Comparison of ENCODE assay signal across 2 cellular contexts in genomic region chr20:52564594-52564993, GRCh38.
TF ChIP-seq lines count a peak whose summit lies in the region.

No MANE protein-coding gene starts in this region.

TF ChIP-seq in SK-N-SH treated with all-trans-retinoic acid at 6 μM for 48 hours, 23 proteins besides CTCF, POLR2A, EP300 and RAD21:
- TF ChIP-seq TSHZ2 (CRISPR knock-in tag; IDR thresholded peaks at IDR 0.05), result no peak
- TF ChIP-seq ZNF8 (CRISPR knock-in tag; IDR thresholded peaks at IDR 0.05), result no peak
- TF ChIP-seq TCF4 (CRISPR knock-in tag; IDR thresholded peaks at IDR 0.05; ENCODE audit: borderline replicate concordance), result no peak
- TF ChIP-seq ZC3H10 (CRISPR knock-in tag; IDR thresholded peaks at IDR 0.05), result no peak
- TF ChIP-seq TOX (CRISPR knock-in tag; IDR thresholded peaks at IDR 0.05; ENCODE audit: borderline replicate concordance), result no peak
- TF ChIP-seq SNAI2 (CRISPR knock-in tag; IDR thresholded peaks at IDR 0.05), result no peak
- TF ChIP-seq ZFP3 (CRISPR knock-in tag; IDR thresholded peaks at IDR 0.05), result no peak
- no peak for TF ChIP-seq ZNF565 (CRISPR knock-in tag; conservative IDR thresholded peaks at IDR 0.05; ENCODE audit: low read depth)
- TF ChIP-seq POU6F1 (CRISPR knock-in tag; IDR thresholded peaks at IDR 0.05; ENCODE audit: borderline replicate concordance, low read depth), result no peak
- no peak for TF ChIP-seq BACH2 (CRISPR knock-in tag; IDR thresholded peaks at IDR 0.05; ENCODE audit: borderline replicate concordance)
- no peak for TF ChIP-seq ZFP30 (CRISPR knock-in tag; IDR thresholded peaks at IDR 0.05)
- no peak for TF ChIP-seq ZNF70 (CRISPR knock-in tag; IDR thresholded peaks at IDR 0.05)
- TF ChIP-seq ARNTL (CRISPR knock-in tag; IDR thresholded peaks at IDR 0.05; ENCODE audit: borderline replicate concordance, low read depth), result no peak
- TF ChIP-seq ISL1 (CRISPR knock-in tag; IDR thresholded peaks at IDR 0.05), result no peak
- TF ChIP-seq PATZ1 (CRISPR knock-in tag; IDR thresholded peaks at IDR 0.05; ENCODE audit: borderline replicate concordance), result no peak
- TF ChIP-seq GLIS3 (CRISPR knock-in tag; IDR thresholded peaks at IDR 0.05), result no peak
- TF ChIP-seq CREB5 (CRISPR knock-in tag; IDR thresholded peaks at IDR 0.05; ENCODE audit: low read depth), result no peak
- TF ChIP-seq CSRNP3 (CRISPR knock-in tag; IDR thresholded peaks at IDR 0.05), result no peak
- no peak for TF ChIP-seq ESRRG (CRISPR knock-in tag; IDR thresholded peaks at IDR 0.05)

TF ChIP-seq in K562, 482 proteins besides CTCF, POLR2A, EP300 and RAD21 (continued from another document):
- TF ChIP-seq ZMIZ1 (IDR thresholded peaks at IDR 0.05; ENCODE audit: low read depth in 2 of 2, low read length in 2 of 2) (no peak), FOXJ2 (tag; IDR thresholded peaks at IDR 0.05) (no peak), CUX1 (CRISPR knock-in tag; IDR thresholded peaks at IDR 0.05) (no peak), RBM25 (IDR thresholded peaks at IDR 0.05; ENCODE audit: low read depth, low read length, severe bottlenecking) (peak; percentile 9), CREB3L1 (IDR thresholded peaks at IDR 0.05; ENCODE audit: borderline replicate concordance, low read depth) (no peak), SLC30A9 (CRISPR knock-in tag; IDR thresholded peaks at IDR 0.05) (no peak), BRF1 (IDR thresholded peaks at IDR 0.05; ENCODE audit: borderline replicate concordance, extremely low read depth, insufficient read length) (no peak), ZFP36 (IDR thresholded peaks at IDR 0.05; ENCODE audit: low read depth, low read length, partially characterized antibody) (peak; percentile 38), ETV6 (IDR thresholded peaks at IDR 0.05; ENCODE audit: borderline replicate concordance in 1 of 2, low read depth in 2 of 2, low read length in 1 of 2) (no peak), ETV6 (CRISPR knock-in tag; IDR thresholded peaks at IDR 0.05; ENCODE audit: borderline replicate concordance) (no peak), POU5F1 (IDR thresholded peaks at IDR 0.05; ENCODE audit: borderline replicate concordance, low read depth, low read length, partially characterized antibody) (no peak), ZNF592 (IDR thresholded peaks at IDR 0.05) (no peak), SMARCC2 (IDR thresholded peaks at IDR 0.05; ENCODE audit: low read depth) (no peak)
